In genomic region chr3:112531358-112531781, GRCh38 we compare ENCODE assay signal across 8 cellular contexts. TPM values are rescaled to one million over a fixed set of nuclear protein-coding genes. Genes with fewer than 3 reads are reported as not detected.
DNase-seq lines count a peak whose midpoint lies in the region; ATAC-seq, FAIRE-seq and TF ChIP-seq lines count a peak whose summit lies in the region.

No MANE protein-coding gene starts in this region.

- POLR2A ChIA-PET in A549 (lab: Yijun Ruan, JAX), result no interaction called here

- H3K27ac ChIP-seq in A549, result no peak overlapping the region

- peak; percentile 67 for TF ChIP-seq CTCF in A549 (IDR thresholded peaks at IDR 0.05)
- peak; percentile 18 for TF ChIP-seq CTCF in GM12865 (IDR thresholded peaks at IDR 0.05; ENCODE audit: insufficient read depth, low read depth, low read length, missing control alignments)

- TF ChIP-seq RAD21 in A549 (conservative IDR thresholded peaks at IDR 0.05 in 1 of 2, IDR thresholded peaks at IDR 0.05 in 1 of 2), result peak; percentile 26 to 28; a peak in 2 of 5 replicates

- H3K4me1 ChIP-seq in A549, result peaks cover 14% of the 10 kb centered on the region; the same call in 2 of the 3 replicates

- H3K4me3 ChIP-seq in A549, result no peak overlapping the region
- H3K4me3 ChIP-seq in GM12865 (ENCODE audit: low read depth, low read length), result no peak overlapping the region

- CTCF ChIA-PET in A549 (lab: Yijun Ruan, JAX), result interaction anchor here (0.6 to 1.1 kb wide), 8 partner anchors 11 to 393 kb away, joined by 3 to 5 read pairs (median 4); partner anchors contain the start of gene BTLA

- TF ChIP-seq EP300 in A549 (IDR thresholded peaks at IDR 0.05), result no peak

- ATAC-seq in A549 (peak in 1 of 2 experiments; percentile 42; a peak in 1 of 6 replicates), sciatic nerve (peak; percentile 49), GM21390 (IDR thresholded peaks at IDR 0.05; ENCODE audit: unreplicated experiment) (no peak), HG03520 (IDR thresholded peaks at IDR 0.05; ENCODE audit: unreplicated experiment) (no peak)

- H3K4me2 ChIP-seq in A549, result peak overlapping the region; percentile 46; the same call in 2 of the 3 replicates

- DNase-seq in A549 (ENCODE audit: low read depth in 1 of 2, low spot score in 1 of 2) (peak; percentile 32 to 38), GM12865 (ENCODE audit: low read depth) (peak; percentile 51), RPMI7951 (ENCODE audit: low read depth) (peak; percentile 35), fibroblast of gingiva (ENCODE audit: low read depth) (peak; percentile 19), sciatic nerve (ENCODE audit: low spot score) (no peak)
- no peak for DNase-seq in stimulated activated CD4-positive, alpha-beta T cell treated with anti-CD3 and anti-CD28 coated beads, Interleukin-4, amount 100 ng/mL, for 1 hour

- TF ChIP-seq POLR2A in A549 (IDR thresholded peaks at IDR 0.05; ENCODE audit: low read length), result no peak

- intact Hi-C loops in sciatic nerve (cut with DNase I), result no loop called here

- WGBS in A549 (ENCODE audit: missing lambda C conversion rate), result 0% methylated on average over 1 of the region's 1 CpG

- H3K9me3 ChIP-seq in A549, result no peaks in the 10 kb centered on the region

- FAIRE-seq in A549 (lab: Jason Lieb, UNC), result peak; percentile 90

TF ChIP-seq in A549, 52 proteins besides CTCF, POLR2A, EP300 and RAD21:
- TF ChIP-seq MAFK (IDR thresholded peaks at IDR 0.05; ENCODE audit: partially characterized antibody), result peak; percentile 95
- TF ChIP-seq FOSB (CRISPR knock-in tag; IDR thresholded peaks at IDR 0.05), result no peak
- peak; percentile 59 for TF ChIP-seq SMC3 (IDR thresholded peaks at IDR 0.05)

RNA-seq across cellular contexts. Expression of gene ATG3, which starts 30.4 kb away (rescaled TPM):
- polyA plus RNA-seq in A549 (2011; rRNA removed) (47.0 and 74.5 TPM in 2 replicates), A549 (2017; fragmentation: RNase III; extraction: RNeasy Plus Mini Kit Qiagen cat#74134 plus additional on column Dnase treatment) (47.5 to 58.2 TPM (median 50.2 TPM) in 3 replicates)
- 30.6 and 32.0 TPM in 2 replicates for polyA plus RNA-seq in A549 (2012; cell fraction: cytosol; rRNA removed)
- 20.2 and 21.8 TPM in 2 replicates for polyA plus RNA-seq in A549 (2012; cell fraction: nucleus; rRNA removed)
- 22.4 and 32.1 TPM in 2 replicates for polyA minus RNA-seq in A549 (2011; rRNA and poly(A)+ RNA removed)
- 115 and 126 TPM in 2 replicates for total RNA-seq in RPMI7951 (2014; rRNA removed; shearing (Covaris generic))
- total RNA-seq in sciatic nerve, result 52.3 TPM

RNA-seq across cellular contexts. Expression of gene SLC35A5, which starts 30.5 kb away (rescaled TPM):
- polyA plus RNA-seq in A549 (2011; rRNA removed) (53.4 and 64.7 TPM in 2 replicates), A549 (2017; fragmentation: RNase III; extraction: RNeasy Plus Mini Kit Qiagen cat#74134 plus additional on column Dnase treatment) (18.7 to 21.0 TPM (median 19.0 TPM) in 3 replicates)
- polyA plus RNA-seq in A549 (2012; cell fraction: cytosol; rRNA removed), result 8.2 and 8.9 TPM in 2 replicates
- 3.4 and 6.7 TPM in 2 replicates for polyA plus RNA-seq in A549 (2012; cell fraction: nucleus; rRNA removed)
- polyA minus RNA-seq in A549 (2011; rRNA and poly(A)+ RNA removed), result 17.6 and 24.2 TPM in 2 replicates
- 42.1 and 51.5 TPM in 2 replicates for total RNA-seq in RPMI7951 (2014; rRNA removed; shearing (Covaris generic))
- 42.8 TPM for total RNA-seq in sciatic nerve

RNA-seq across cellular contexts. Expression of gene BTLA, which starts 32.1 kb away (rescaled TPM):
- 0.03 TPM in 1 of 2 replicates, not detected in the other for polyA plus RNA-seq in A549 (2011; rRNA removed)
- polyA plus RNA-seq in A549 (2012; cell fraction: cytosol; rRNA removed), result not detected in 2 replicates
- not detected in 2 replicates for polyA plus RNA-seq in A549 (2012; cell fraction: nucleus; rRNA removed)
- 0.09 TPM in 1 of 3 replicates, not detected in the others for polyA plus RNA-seq in A549 (2017; fragmentation: RNase III; extraction: RNeasy Plus Mini Kit Qiagen cat#74134 plus additional on column Dnase treatment)
- not detected in 2 replicates for polyA minus RNA-seq in A549 (2011; rRNA and poly(A)+ RNA removed)
- total RNA-seq in RPMI7951 (2014; rRNA removed; shearing (Covaris generic)), result 0.10 TPM in 1 of 2 replicates, not detected in the other
- total RNA-seq in sciatic nerve, result 0.45 TPM

Comparison
In these comparisons a context has a peak if more than half of its experiments do, and no peak if none do; other contexts are left out.
1. DNase-seq: peak in A549 (2 of 2), GM12865 (single experiment), RPMI7951 (single experiment) and fibroblast of gingiva (single experiment); none in sciatic nerve (single experiment) and stimulated activated CD4-positive, alpha-beta T cell treated with anti-CD3 and anti-CD28 coated beads, Interleukin-4, amount 100 ng/mL, for 1 hour (single experiment).